12 cellular contexts compared by ENCODE assay signal in genomic region chr1:116472431-116472961, GRCh38.
DNase-seq lines count a peak whose midpoint lies in the region; ATAC-seq, FAIRE-seq and TF ChIP-seq lines count a peak whose summit lies in the region.
"Had no signal": no experiment of that assay in that cellular context is flagged by ENCODE, and none has a peak within 500 bp of the region (broad histone marks: within the 10 kb centered on the region; RNA-seq: fewer than 3 reads in every experiment).

No MANE protein-coding gene starts in this region.

- peak overlapping the region; percentile 67 for H3K9ac ChIP-seq in Karpas-422 (ENCODE audit: low read length)
- H3K9ac ChIP-seq: parathyroid adenoma had no signal

- H2AFZ ChIP-seq in Karpas-422 (ENCODE audit: low read length), result no peak overlapping the region
- H2AFZ ChIP-seq: parathyroid adenoma had no signal

- TF ChIP-seq CTCF in GM13977 (IDR thresholded peaks at IDR 0.05; ENCODE audit: extremely low read depth, insufficient read depth, missing control alignments) (no peak), GM20000 (IDR thresholded peaks at IDR 0.05; ENCODE audit: extremely low read depth, missing control alignments) (no peak), lower lobe of right lung (IDR thresholded peaks at IDR 0.05) (no peak)

- peak overlapping the region; percentile 97 for H3K27ac ChIP-seq in Karpas-422 (ENCODE audit: low read length)
- H3K27ac ChIP-seq in small intestine (ENCODE audit: low read depth in 1 of 2, low read length in 1 of 2), result peak overlapping the region; percentile 13 to 57
- H3K27ac ChIP-seq in lower lobe of right lung, result no peak overlapping the region
- H3K27ac ChIP-seq: parathyroid adenoma, thoracic aorta had no signal

- DNase-seq in Karpas-422 (peak; percentile 77), NCI-H748 (lab: John Stamatoyannopoulos, UW; ENCODE audit: unreplicated experiment) (peak; percentile 73), fibroblast of peridontal ligament (ENCODE audit: extremely low read depth) (peak; percentile 47), small intestine (peak; percentile 74), GM13977 (ENCODE audit: low spot score) (no peak), GM20000 (ENCODE audit: low spot score) (no peak), lower lobe of right lung (no peak)
- DNase-seq: activated naive CD8-positive, alpha-beta T cell treated with anti-CD3 and anti-CD28 coated beads, Interleukin-2, amount 50 U/mL, for 24 hours; NCI-H82; T-cell had no signal

- no peaks in the 10 kb centered on the region for H3K79me2 ChIP-seq in Karpas-422 (ENCODE audit: low read length)
- H3K79me2 ChIP-seq: parathyroid adenoma had no signal

- H3K9me3 ChIP-seq in Karpas-422 (ENCODE audit: low read length) (no peaks in the 10 kb centered on the region), small intestine (ENCODE audit: control insufficient read depth, low read depth) (no peaks in the 10 kb centered on the region), lower lobe of right lung (no peaks in the 10 kb centered on the region)
- H3K9me3 ChIP-seq: thoracic aorta had no signal

- intact Hi-C loops in lower lobe of right lung (cut with DNase I), result no loop called here

- no peaks in the 10 kb centered on the region for H3K36me3 ChIP-seq in Karpas-422 (ENCODE audit: insufficient read depth, low read length)
- no peaks in the 10 kb centered on the region for H3K36me3 ChIP-seq in small intestine (ENCODE audit: control insufficient read depth in 2 of 2, insufficient read depth in 2 of 2, low read length in 2 of 2)
- H3K36me3 ChIP-seq in lower lobe of right lung, result no peaks in the 10 kb centered on the region
- H3K36me3 ChIP-seq: thoracic aorta had no signal

- H4K20me1 ChIP-seq in Karpas-422 (ENCODE audit: insufficient read depth, low read depth, low read length), result no peaks in the 10 kb centered on the region

- no peak for ATAC-seq in lower lobe of right lung
- ATAC-seq: activated naive CD8-positive, alpha-beta T cell treated with anti-CD3 and anti-CD28 coated beads, Interleukin-2, amount 50 U/mL, for 24 hours; T-cell had no signal

- no peak for FAIRE-seq in small intestine (lab: Jason Lieb, UNC)

- H3K4me1 ChIP-seq in Karpas-422 (ENCODE audit: low read length) (peaks cover 75% of the 10 kb centered on the region), small intestine (ENCODE audit: control insufficient read depth in 2 of 2, insufficient read depth in 1 of 2, low read depth in 1 of 2, low read length in 1 of 2) (peaks cover 5 to 6% of the 10 kb centered on the region in 2 donors), lower lobe of right lung (no peaks in the 10 kb centered on the region)

- H3K9me2 ChIP-seq in Karpas-422 (replicated peaks; ENCODE audit: insufficient read depth, low read length), result no peaks in the 10 kb centered on the region; the same call in 1 of the 2 replicates

- H3K4me3 ChIP-seq in Karpas-422 (ENCODE audit: low read length) (peak overlapping the region; percentile 28), small intestine (ENCODE audit: low read depth in 1 of 2, low read length in 2 of 2) (no peak overlapping the region), lower lobe of right lung (no peak overlapping the region)
- H3K4me3 ChIP-seq: thoracic aorta had no signal

- in situ Hi-C loops in GM13977 (cut with MboI; ENCODE audit: low pct_unique_long_range_greater_than_20kb, low sequenced_read_pairs, unreplicated experiment), result no loop called here

- H3K27me3 ChIP-seq in Karpas-422 (ENCODE audit: low read length) (no peaks in the 10 kb centered on the region), small intestine (ENCODE audit: control insufficient read depth in 2 of 2, insufficient read depth in 2 of 2, low read length in 2 of 2) (no peaks in the 10 kb centered on the region), lower lobe of right lung (ENCODE audit: low read depth) (no peaks in the 10 kb centered on the region)

- WGBS in small intestine, 3 donors, result 8 to 24% (median 21%) methylated on average over 3 of the region's 3 CpGs

- peak overlapping the region; percentile 68 for H3K4me2 ChIP-seq in Karpas-422 (ENCODE audit: low read depth, low read length, poor library complexity, severe bottlenecking)

Comparison
In these comparisons a context has a peak if more than half of its experiments do, and no peak if none do; other contexts are left out.
1. DNase-seq: peak in Karpas-422 (single experiment), NCI-H748 (single experiment), fibroblast of peridontal ligament (single experiment) and small intestine (single experiment); none in GM13977 (single experiment), GM20000 (single experiment) and lower lobe of right lung (single experiment).